13 cellular contexts compared by ENCODE assay signal in genomic region chr15:33069161-33069560, GRCh38.
DNase-seq lines count a peak whose midpoint lies in the region; ATAC-seq, FAIRE-seq and TF ChIP-seq lines count a peak whose summit lies in the region.
"Had no signal": no experiment of that assay in that cellular context is flagged by ENCODE, and none has a peak within 500 bp of the region (broad histone marks: within the 10 kb centered on the region; RNA-seq: fewer than 3 reads in every experiment).

No MANE protein-coding gene starts in this region.

- H3K36me3 ChIP-seq in kidney (ENCODE audit: control insufficient read depth in 1 of 2, insufficient read depth in 2 of 2, low read length in 2 of 2) = no peaks in the 10 kb centered on the region
- no peaks in the 10 kb centered on the region for H3K36me3 ChIP-seq in skeletal muscle satellite cell (ENCODE audit: insufficient read depth, low read length)
- H3K36me3 ChIP-seq in neural progenitor cell = no peaks in the 10 kb centered on the region
- H3K36me3 ChIP-seq: tibial artery had no signal

- H3K4me3 ChIP-seq in kidney (ENCODE audit: low read length in 2 of 2) (no peak overlapping the region), skeletal muscle satellite cell (ENCODE audit: low read length) (no peak overlapping the region), neural progenitor cell (no peak overlapping the region), dorsolateral prefrontal cortex (no peak overlapping the region)
- H3K4me3 ChIP-seq: tibial artery had no signal

- peaks cover 2% of the 10 kb centered on the region for H3F3A ChIP-seq in neural progenitor cell (ENCODE audit: low read depth)

- H3K27me3 ChIP-seq in H9 (ENCODE audit: insufficient read depth, low read length) = no peaks in the 10 kb centered on the region
- H3K27me3 ChIP-seq in skeletal muscle satellite cell (ENCODE audit: control insufficient read depth, insufficient read depth, low read length) = no peaks in the 10 kb centered on the region
- H3K27me3 ChIP-seq in neural progenitor cell = no peaks in the 10 kb centered on the region
- no peaks in the 10 kb centered on the region for H3K27me3 ChIP-seq in dorsolateral prefrontal cortex
- H3K27me3 ChIP-seq: tibial artery had no signal

- no peak overlapping the region for H3T11ph ChIP-seq in H9 (ENCODE audit: low read length)

- H3K36me3 Mint-ChIP-seq in H9 (ENCODE audit: insufficient read depth in 1 of 3, low read depth in 3 of 3) (peaks cover 0 to 1% (median 0%) of the 10 kb centered on the region in 3 experiments; a peak in 2 of 7 replicates), WTC11 (no peaks in the 10 kb centered on the region), neural progenitor cell (no peaks in the 10 kb centered on the region)
- H3K36me3 Mint-ChIP-seq: brain had no signal

- intact Hi-C loops in kidney (cut with DNase I) (no loop called here), dorsolateral prefrontal cortex (cut with DNase I) (no loop called here)

- H3K9me3 ChIP-seq in H9 (ENCODE audit: control insufficient read depth, low read depth, low read length) (no peaks in the 10 kb centered on the region), kidney (ENCODE audit: control insufficient read depth in 1 of 2, low read length in 2 of 2) (no peaks in the 10 kb centered on the region), skeletal muscle satellite cell (replicated peaks; ENCODE audit: low read length) (no peaks in the 10 kb centered on the region), neural progenitor cell (ENCODE audit: low read depth) (no peaks in the 10 kb centered on the region)
- H3K9me3 ChIP-seq: tibial artery had no signal

- H3K4me3 Mint-ChIP-seq in H9 (peak overlapping the region in 1 of 2 experiments; percentile 18; a peak in 1 of 5 replicates), WTC11 (peak overlapping the region; percentile 45), neural progenitor cell (no peak overlapping the region)
- H3K4me3 Mint-ChIP-seq: brain had no signal

- no peak overlapping the region for H4K91ac ChIP-seq in H9 (ENCODE audit: insufficient read length, low read depth, low read length)

- H3K9ac ChIP-seq in H9 (ENCODE audit: extremely low read depth, insufficient read length, low read length) (no peak overlapping the region), kidney (ENCODE audit: low read length in 2 of 2) (no peak overlapping the region), skeletal muscle satellite cell (ENCODE audit: low read depth, low read length) (peak overlapping the region; percentile 12), neural progenitor cell (no peak overlapping the region)

- H2AK5ac ChIP-seq in H9 (ENCODE audit: insufficient read length, low read length) = no peak overlapping the region

- TF ChIP-seq CTCF in H9 (conservative IDR thresholded peaks at IDR 0.05) = no peak
- no peak for TF ChIP-seq CTCF in WTC11 (IDR thresholded peaks at IDR 0.05)
- TF ChIP-seq CTCF in kidney (IDR thresholded peaks at IDR 0.05; ENCODE audit: borderline replicate concordance, extremely low read depth, insufficient read depth) = no peak
- TF ChIP-seq CTCF in neural progenitor cell (IDR thresholded peaks at IDR 0.05) = no peak
- TF ChIP-seq CTCF in dorsolateral prefrontal cortex (IDR thresholded peaks at IDR 0.05 in 54 of 56, conservative IDR thresholded peaks at IDR 0.05 in 2 of 56; ENCODE audit: low read depth in 1 of 56, partially characterized antibody in 56 of 56) = no peak

- peak; percentile 23 for ATAC-seq in WTC11

- H3K79me1 ChIP-seq in H9 (ENCODE audit: insufficient read depth, low read depth, low read length, poor library complexity, severe bottlenecking) = no peaks in the 10 kb centered on the region

- H2AFZ ChIP-seq in H9 (ENCODE audit: low read length) (no peak overlapping the region), neural progenitor cell (replicated peaks) (no peak overlapping the region)

- H2BK120ac ChIP-seq in H9 (ENCODE audit: low read depth, low read length, poor library complexity, severe bottlenecking) = no peak overlapping the region

- H3K14ac ChIP-seq in H9 (ENCODE audit: insufficient read depth, low read length) = no peak overlapping the region; the same call in 1 of the 2 replicates

- POLR2A ChIA-PET in WTC11 (lab: Charles Lee) = no interaction called here

- no peak overlapping the region for H2BK15ac ChIP-seq in H9 (ENCODE audit: low read depth, low read length)

- H3K4me1 ChIP-seq in H9 (ENCODE audit: insufficient read depth, low read length) = peaks cover 23% of the 10 kb centered on the region
- peaks cover 11 to 12% of the 10 kb centered on the region in 2 donors for H3K4me1 ChIP-seq in kidney (ENCODE audit: control insufficient read depth in 1 of 2, insufficient read depth in 1 of 2, low read depth in 1 of 2, low read length in 2 of 2)
- peaks cover 41% of the 10 kb centered on the region for H3K4me1 ChIP-seq in skeletal muscle satellite cell (ENCODE audit: control insufficient read depth, insufficient read depth, low read length)
- peaks cover 28% of the 10 kb centered on the region for H3K4me1 ChIP-seq in neural progenitor cell
- H3K4me1 ChIP-seq: tibial artery had no signal

- no peak overlapping the region for H3K23ac ChIP-seq in H9 (ENCODE audit: insufficient read length, low read depth, low read length)

- DNase-seq in H9 = no peak
- DNase-seq in WTC11 (ENCODE audit: low spot score) = no peak
- DNase-seq in kidney = no peak
- no peak for DNase-seq in GM19240 (ENCODE audit: insufficient read length, low spot score)
- DNase-seq in neural progenitor cell (ENCODE audit: low spot score) = no peak
- DNase-seq in hypothalamus (lab: John Stamatoyannopoulos, UW) = no peak
- no peak for DNase-seq in dorsolateral prefrontal cortex
- DNase-seq: activated naive CD4-positive, alpha-beta T cell; effector memory CD4-positive, alpha-beta T cell; occipital lobe had no signal

- H3K4me2 ChIP-seq in H9 (ENCODE audit: insufficient read depth, insufficient read length, low read length) (peak overlapping the region; percentile 66), skeletal muscle satellite cell (ENCODE audit: low read length) (peak overlapping the region; percentile 78), neural progenitor cell (no peak overlapping the region)

- H3K27me3 Mint-ChIP-seq in H9 (ENCODE audit: low read depth) (peaks cover 10% of the 10 kb centered on the region), WTC11 (ENCODE audit: low read depth) (no peaks in the 10 kb centered on the region), neural progenitor cell (ENCODE audit: insufficient read depth, low read depth) (peaks cover 5% of the 10 kb centered on the region)
- H3K27me3 Mint-ChIP-seq: brain had no signal

- no peak overlapping the region for H4K5ac ChIP-seq in H9 (ENCODE audit: insufficient read length, low read depth, low read length)

- H3K23me2 ChIP-seq in H9 (ENCODE audit: insufficient read length, low read depth, low read length, poor library complexity, severe bottlenecking) = peaks cover 6% of the 10 kb centered on the region

- no peaks in the 10 kb centered on the region for H4K20me1 ChIP-seq in H9 (ENCODE audit: control insufficient read depth, insufficient read depth, insufficient read length)
- H4K20me1 ChIP-seq in neural progenitor cell (ENCODE audit: low read depth) = no peaks in the 10 kb centered on the region

- H3K9me3 Mint-ChIP-seq in H9 (no peaks in the 10 kb centered on the region), WTC11 (no peaks in the 10 kb centered on the region), neural progenitor cell (no peaks in the 10 kb centered on the region)
- H3K9me3 Mint-ChIP-seq: brain had no signal

- H3K27ac Mint-ChIP-seq in H9 = peak overlapping the region in 1 of 3 experiments; percentile 57; a peak in 3 of 7 replicates
- peak overlapping the region; percentile 94 for H3K27ac Mint-ChIP-seq in WTC11
- H3K27ac Mint-ChIP-seq in neural progenitor cell = no peak overlapping the region

- H3K56ac ChIP-seq in H9 (ENCODE audit: insufficient read length, low read depth, low read length) = no peak overlapping the region

- H2BK5ac ChIP-seq in H9 (ENCODE audit: insufficient read length, low read length) = no peak overlapping the region

- H4K8ac ChIP-seq in H9 (replicated peaks; ENCODE audit: insufficient read length, low read depth, low read length) = no peak overlapping the region

- H3K18ac ChIP-seq in H9 (ENCODE audit: insufficient read length, low read depth, low read length) = no peak overlapping the region

- no peak for FAIRE-seq in kidney (lab: Jason Lieb, UNC)

- H3K27ac ChIP-seq in H9 (ENCODE audit: insufficient read length, low read depth, low read length) = peak overlapping the region; percentile 56
- peak overlapping the region; percentile 78 to 86 for H3K27ac ChIP-seq in kidney (ENCODE audit: low read depth in 2 of 2, low read length in 2 of 2)
- H3K27ac ChIP-seq in neural progenitor cell = no peak overlapping the region
- peak overlapping the region in 6 of 59 donors; percentile 1 to 64 (median 43) for H3K27ac ChIP-seq in dorsolateral prefrontal cortex
- H3K27ac ChIP-seq: tibial artery had no signal

- H3K79me2 ChIP-seq in H9 (ENCODE audit: insufficient read depth, low read length) (no peaks in the 10 kb centered on the region), neural progenitor cell (ENCODE audit: low read depth) (no peaks in the 10 kb centered on the region)

- CTCF ChIA-PET in WTC11 (lab: Charles Lee) = interaction anchor here (1.0 to 1.7 kb wide), 5 partner anchors 8 to 46 kb away, joined by 3 to 6 read pairs (median 4); no protein-coding TSS in a partner anchor

- H2BK12ac ChIP-seq in H9 (ENCODE audit: insufficient read length, low read depth, low read length) = no peak overlapping the region

- no peak overlapping the region for H2BK20ac ChIP-seq in H9 (ENCODE audit: low read depth, low read length, poor library complexity, severe bottlenecking)

- no peak overlapping the region for H3K4ac ChIP-seq in H9 (ENCODE audit: low read depth, low read length)

- H3K4me1 Mint-ChIP-seq in H9 (peaks cover 28 to 43% of the 10 kb centered on the region in 2 experiments), WTC11 (peaks cover 63% of the 10 kb centered on the region), neural progenitor cell (peaks cover 37% of the 10 kb centered on the region)
